Comparison of ENCODE assay signal across 10 cellular contexts in genomic region chr6:155882527-155883333, GRCh38.
DNase-seq lines count a peak whose midpoint lies in the region; ATAC-seq, FAIRE-seq and TF ChIP-seq lines count a peak whose summit lies in the region.
"Had no signal": no experiment of that assay in that cellular context is flagged by ENCODE, and none has a peak within 500 bp of the region (broad histone marks: within the 10 kb centered on the region; RNA-seq: fewer than 3 reads in every experiment).

No MANE protein-coding gene starts in this region.

- H3K27ac ChIP-seq in CD4-positive, CD25-positive, alpha-beta regulatory T cell (ENCODE audit: insufficient read depth, low read length, poor library complexity, severe bottlenecking): no peak overlapping the region
- H3K27ac ChIP-seq: C4-2B had no signal

- peaks cover 24% of the 10 kb centered on the region for H3K4me1 ChIP-seq in CD4-positive, CD25-positive, alpha-beta regulatory T cell (ENCODE audit: control insufficient read depth, insufficient read depth, low read length, poor library complexity, severe bottlenecking)

- peak overlapping the region in 2 of 4 donors; percentile 55 to 64 for H3K4me3 Mint-ChIP-seq in CD4-positive, CD25-positive, alpha-beta regulatory T cell
- no peak overlapping the region for H3K4me3 Mint-ChIP-seq in effector memory CD8-positive, alpha-beta T cell
- H3K4me3 Mint-ChIP-seq in stimulated activated effector memory CD8-positive, alpha-beta T cell treated with anti-CD3 and anti-CD28 coated beads, Interleukin-12 subunit alpha, Interleukin-12 subunit beta, amount 100 ng/mL, for 72 hours: no peak overlapping the region
- H3K4me3 Mint-ChIP-seq in activated T-helper 1 cell treated with anti-CD3 and anti-CD28 coated beads, Interleukin-12 subunit alpha, Interleukin-12 subunit beta, Interleukin-2, Interleukin-4 antibody, amounts not matched to agents 30 ng/mL and 10 ng/mL and 1 ng/mL, durations not matched to agents 14 hours and 24 hours and 36 hours: no peak overlapping the region

- no peaks in the 10 kb centered on the region for H3K9me3 ChIP-seq in CD4-positive, CD25-positive, alpha-beta regulatory T cell (ENCODE audit: control insufficient read depth in 2 of 2, low read length in 2 of 2)

- peaks cover 7% of the 10 kb centered on the region for H3K36me3 Mint-ChIP-seq in CD4-positive, CD25-positive, alpha-beta regulatory T cell
- H3K36me3 Mint-ChIP-seq in effector memory CD8-positive, alpha-beta T cell (ENCODE audit: insufficient read depth): no peaks in the 10 kb centered on the region
- no peaks in the 10 kb centered on the region for H3K36me3 Mint-ChIP-seq in stimulated activated effector memory CD8-positive, alpha-beta T cell treated with anti-CD3 and anti-CD28 coated beads, Interleukin-12 subunit alpha, Interleukin-12 subunit beta, amount 100 ng/mL, for 72 hours
- H3K36me3 Mint-ChIP-seq in activated T-helper 1 cell treated with anti-CD3 and anti-CD28 coated beads, Interleukin-12 subunit alpha, Interleukin-12 subunit beta, Interleukin-2, Interleukin-4 antibody, amounts not matched to agents 30 ng/mL and 10 ng/mL and 1 ng/mL, durations not matched to agents 14 hours and 24 hours and 36 hours (ENCODE audit: low read depth): no peaks in the 10 kb centered on the region

- peak in 2 of 3 donors; percentile 16 to 53 for DNase-seq in CD4-positive, CD25-positive, alpha-beta regulatory T cell
- no peak for DNase-seq in effector memory CD8-positive, alpha-beta T cell
- no peak for DNase-seq in stimulated activated effector memory CD8-positive, alpha-beta T cell treated with anti-CD3 and anti-CD28 coated beads, Interleukin-12 subunit alpha, Interleukin-12 subunit beta, amount 100 ng/mL, for 72 hours (ENCODE audit: low spot score in 2 of 2)
- no peak for DNase-seq in H54 (ENCODE audit: insufficient read length, low spot score)
- no peak for DNase-seq in mesenteric fat pad (ENCODE audit: low spot score)
- no peak for DNase-seq in activated T-helper 1 cell treated with anti-CD3 and anti-CD28 coated beads, Interleukin-12 subunit alpha, Interleukin-12 subunit beta, Interleukin-2, Interleukin-4 antibody, amounts not matched to agents 30 ng/mL and 10 ng/mL and 1 ng/mL, durations not matched to agents 14 hours and 24 hours and 36 hours (ENCODE audit: low spot score)
- DNase-seq: activated T-cell treated with anti-CD3 and anti-CD28 coated beads, Interleukin-2, amount 50 U/mL, for 1 hour had no signal

- no peak for TF ChIP-seq POLR2A in H54 (IDR thresholded peaks at IDR 0.05; ENCODE audit: low read depth, low read length)

- ATAC-seq in CD4-positive, CD25-positive, alpha-beta regulatory T cell (ENCODE audit: low read depth in 2 of 2): peak; percentile 48 to 54
- ATAC-seq in GM19397 (IDR thresholded peaks at IDR 0.05; ENCODE audit: unreplicated experiment): peak; percentile 91
- ATAC-seq in HG03097 (IDR thresholded peaks at IDR 0.05; ENCODE audit: low FRiP score, unreplicated experiment): peak; percentile 79
- peak; percentile 59 for ATAC-seq in effector memory CD8-positive, alpha-beta T cell (replicated peaks)
- no peak for ATAC-seq in stimulated activated effector memory CD8-positive, alpha-beta T cell treated with anti-CD3 and anti-CD28 coated beads, Interleukin-12 subunit alpha, Interleukin-12 subunit beta, amount 100 ng/mL, for 72 hours

- peaks cover 4% of the 10 kb centered on the region for H3K27me3 Mint-ChIP-seq in CD4-positive, CD25-positive, alpha-beta regulatory T cell
- H3K27me3 Mint-ChIP-seq in effector memory CD8-positive, alpha-beta T cell: no peaks in the 10 kb centered on the region
- H3K27me3 Mint-ChIP-seq in activated T-helper 1 cell treated with anti-CD3 and anti-CD28 coated beads, Interleukin-12 subunit alpha, Interleukin-12 subunit beta, Interleukin-2, Interleukin-4 antibody, amounts not matched to agents 30 ng/mL and 10 ng/mL and 1 ng/mL, durations not matched to agents 14 hours and 24 hours and 36 hours (ENCODE audit: insufficient read depth): no peaks in the 10 kb centered on the region

- no peaks in the 10 kb centered on the region for H3K9me3 Mint-ChIP-seq in CD4-positive, CD25-positive, alpha-beta regulatory T cell
- peaks cover 1 to 5% of the 10 kb centered on the region in 2 donors for H3K9me3 Mint-ChIP-seq in effector memory CD8-positive, alpha-beta T cell
- no peaks in the 10 kb centered on the region for H3K9me3 Mint-ChIP-seq in stimulated activated effector memory CD8-positive, alpha-beta T cell treated with anti-CD3 and anti-CD28 coated beads, Interleukin-12 subunit alpha, Interleukin-12 subunit beta, amount 100 ng/mL, for 72 hours
- no peaks in the 10 kb centered on the region for H3K9me3 Mint-ChIP-seq in activated T-helper 1 cell treated with anti-CD3 and anti-CD28 coated beads, Interleukin-12 subunit alpha, Interleukin-12 subunit beta, Interleukin-2, Interleukin-4 antibody, amounts not matched to agents 30 ng/mL and 10 ng/mL and 1 ng/mL, durations not matched to agents 14 hours and 24 hours and 36 hours

- intact Hi-C loops in activated T-helper 1 cell treated with anti-CD3 and anti-CD28 coated beads, Interleukin-12 subunit alpha, Interleukin-12 subunit beta, Interleukin-2, Interleukin-4 antibody, amounts not matched to agents 30 ng/mL and 10 ng/mL and 1 ng/mL, durations not matched to agents 14 hours and 24 hours and 36 hours (cut with micrococcal nuclease): no loop called here

- H3K27ac Mint-ChIP-seq in CD4-positive, CD25-positive, alpha-beta regulatory T cell: peak overlapping the region; percentile 77 to 96 (median 88)
- H3K27ac Mint-ChIP-seq in effector memory CD8-positive, alpha-beta T cell: peak overlapping the region in 1 of 2 donors; percentile 16
- no peak overlapping the region for H3K27ac Mint-ChIP-seq in stimulated activated effector memory CD8-positive, alpha-beta T cell treated with anti-CD3 and anti-CD28 coated beads, Interleukin-12 subunit alpha, Interleukin-12 subunit beta, amount 100 ng/mL, for 72 hours
- H3K27ac Mint-ChIP-seq in activated T-helper 1 cell treated with anti-CD3 and anti-CD28 coated beads, Interleukin-12 subunit alpha, Interleukin-12 subunit beta, Interleukin-2, Interleukin-4 antibody, amounts not matched to agents 30 ng/mL and 10 ng/mL and 1 ng/mL, durations not matched to agents 14 hours and 24 hours and 36 hours: no peak overlapping the region

- H3K27me3 ChIP-seq in CD4-positive, CD25-positive, alpha-beta regulatory T cell (ENCODE audit: control insufficient read depth, insufficient read depth, low read length): no peaks in the 10 kb centered on the region

- peak overlapping the region; percentile 20 for H3K4me3 ChIP-seq in CD4-positive, CD25-positive, alpha-beta regulatory T cell (ENCODE audit: low read depth, low read length)

- peaks cover 5 to 41% (median 15%) of the 10 kb centered on the region in 4 donors for H3K4me1 Mint-ChIP-seq in CD4-positive, CD25-positive, alpha-beta regulatory T cell
- peaks cover 0 to 3% of the 10 kb centered on the region in 2 donors for H3K4me1 Mint-ChIP-seq in effector memory CD8-positive, alpha-beta T cell (ENCODE audit: low read depth in 2 of 2)
- H3K4me1 Mint-ChIP-seq in stimulated activated effector memory CD8-positive, alpha-beta T cell treated with anti-CD3 and anti-CD28 coated beads, Interleukin-12 subunit alpha, Interleukin-12 subunit beta, amount 100 ng/mL, for 72 hours: no peaks in the 10 kb centered on the region
- no peaks in the 10 kb centered on the region for H3K4me1 Mint-ChIP-seq in activated T-helper 1 cell treated with anti-CD3 and anti-CD28 coated beads, Interleukin-12 subunit alpha, Interleukin-12 subunit beta, Interleukin-2, Interleukin-4 antibody, amounts not matched to agents 30 ng/mL and 10 ng/mL and 1 ng/mL, durations not matched to agents 14 hours and 24 hours and 36 hours (ENCODE audit: low read depth)

- H3K36me3 ChIP-seq in CD4-positive, CD25-positive, alpha-beta regulatory T cell (ENCODE audit: control insufficient read depth, insufficient read depth, low read length): no peaks in the 10 kb centered on the region

- FAIRE-seq in H54 (lab: Jason Lieb, UNC): no peak

Comparison
In these comparisons a context has a peak if more than half of its experiments do, and no peak if none do; other contexts are left out.
1. DNase-seq: peak in CD4-positive, CD25-positive, alpha-beta regulatory T cell (2 of 3); none in effector memory CD8-positive, alpha-beta T cell (0 of 3), stimulated activated effector memory CD8-positive, alpha-beta T cell treated with anti-CD3 and anti-CD28 coated beads, Interleukin-12 subunit alpha, Interleukin-12 subunit beta, amount 100 ng/mL, for 72 hours (0 of 2), H54 (single experiment), mesenteric fat pad (single experiment) and activated T-helper 1 cell treated with anti-CD3 and anti-CD28 coated beads, Interleukin-12 subunit alpha, Interleukin-12 subunit beta, Interleukin-2, Interleukin-4 antibody, amounts not matched to agents 30 ng/mL and 10 ng/mL and 1 ng/mL, durations not matched to agents 14 hours and 24 hours and 36 hours (single experiment).
2. H3K27ac Mint-ChIP-seq: peak in CD4-positive, CD25-positive, alpha-beta regulatory T cell (3 of 3); none in stimulated activated effector memory CD8-positive, alpha-beta T cell treated with anti-CD3 and anti-CD28 coated beads, Interleukin-12 subunit alpha, Interleukin-12 subunit beta, amount 100 ng/mL, for 72 hours (single experiment) and activated T-helper 1 cell treated with anti-CD3 and anti-CD28 coated beads, Interleukin-12 subunit alpha, Interleukin-12 subunit beta, Interleukin-2, Interleukin-4 antibody, amounts not matched to agents 30 ng/mL and 10 ng/mL and 1 ng/mL, durations not matched to agents 14 hours and 24 hours and 36 hours (single experiment).